ENCODE assay signal across 2 cellular contexts in the genomic region with DNA sequence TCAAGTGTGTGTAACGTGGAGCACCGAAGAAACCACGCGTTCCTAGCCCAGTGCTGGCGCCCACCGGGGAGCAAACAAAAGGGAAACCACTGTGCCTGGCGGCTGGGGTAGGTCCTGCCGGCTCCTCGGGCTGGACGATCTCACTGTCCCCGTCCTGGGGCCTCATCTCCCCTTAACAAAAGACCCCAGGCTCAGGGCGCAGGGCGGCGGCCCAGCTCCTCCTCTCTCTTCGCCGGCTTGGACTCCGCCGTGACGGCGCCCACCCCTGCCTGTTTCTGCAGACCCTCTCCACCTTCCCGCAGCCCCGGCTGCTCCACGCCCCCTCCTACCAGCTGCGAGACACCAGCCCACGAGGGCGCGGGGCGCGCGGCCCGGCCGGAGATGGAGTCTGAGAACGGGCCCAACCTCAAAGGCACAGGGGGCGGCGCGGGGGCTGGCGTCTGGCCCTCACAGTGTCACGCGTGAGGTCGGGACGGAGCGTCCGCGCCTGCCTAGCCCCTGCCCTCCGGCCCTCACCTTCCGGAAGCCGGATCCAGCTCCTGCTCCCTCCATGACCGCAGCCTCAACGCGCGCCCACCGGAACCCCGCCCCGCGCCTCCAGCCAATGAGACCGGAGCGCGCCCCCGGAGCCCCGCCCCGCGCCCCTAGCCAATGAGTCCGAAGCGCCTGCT.
TF ChIP-seq lines count a peak whose summit lies in the region.

A gene (minus strand): TSS at position 569 of the 671 bp plus-strand sequence. CDS start 17 bp downstream, at position 552.

TF ChIP-seq in K562, 482 proteins besides CTCF, POLR2A, EP300 and RAD21 (continued from another document and continues in another):
- TF ChIP-seq, protein P1, sequence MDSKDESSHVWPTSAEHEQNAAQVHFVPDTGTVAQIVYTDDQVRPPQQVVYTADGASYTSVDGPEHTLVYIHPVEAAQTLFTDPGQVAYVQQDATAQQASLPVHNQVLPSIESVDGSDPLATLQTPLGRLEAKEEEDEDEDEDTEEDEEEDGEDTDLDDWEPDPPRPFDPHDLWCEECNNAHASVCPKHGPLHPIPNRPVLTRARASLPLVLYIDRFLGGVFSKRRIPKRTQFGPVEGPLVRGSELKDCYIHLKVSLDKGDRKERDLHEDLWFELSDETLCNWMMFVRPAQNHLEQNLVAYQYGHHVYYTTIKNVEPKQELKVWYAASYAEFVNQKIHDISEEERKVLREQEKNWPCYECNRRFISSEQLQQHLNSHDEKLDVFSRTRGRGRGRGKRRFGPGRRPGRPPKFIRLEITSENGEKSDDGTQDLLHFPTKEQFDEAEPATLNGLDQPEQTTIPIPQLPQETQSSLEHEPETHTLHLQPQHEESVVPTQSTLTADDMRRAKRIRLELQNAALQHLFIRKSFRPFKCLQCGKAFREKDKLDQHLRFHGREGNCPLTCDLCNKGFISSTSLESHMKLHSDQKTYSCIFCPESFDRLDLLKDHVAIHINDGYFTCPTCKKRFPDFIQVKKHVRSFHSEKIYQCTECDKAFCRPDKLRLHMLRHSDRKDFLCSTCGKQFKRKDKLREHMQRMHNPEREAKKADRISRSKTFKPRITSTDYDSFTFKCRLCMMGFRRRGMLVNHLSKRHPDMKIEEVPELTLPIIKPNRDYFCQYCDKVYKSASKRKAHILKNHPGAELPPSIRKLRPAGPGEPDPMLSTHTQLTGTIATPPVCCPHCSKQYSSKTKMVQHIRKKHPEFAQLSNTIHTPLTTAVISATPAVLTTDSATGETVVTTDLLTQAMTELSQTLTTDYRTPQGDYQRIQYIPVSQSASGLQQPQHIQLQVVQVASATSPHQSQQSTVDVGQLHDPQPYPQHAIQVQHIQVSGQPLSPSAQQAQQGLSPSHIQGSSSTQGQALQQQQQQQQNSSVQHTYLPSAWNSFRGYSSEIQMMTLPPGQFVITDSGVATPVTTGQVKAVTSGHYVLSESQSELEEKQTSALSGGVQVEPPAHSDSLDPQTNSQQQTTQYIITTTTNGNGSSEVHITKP (IDR thresholded peaks at IDR 0.05; ENCODE audit: partially characterized antibody) = peak; percentile 80
- TF ChIP-seq ETV1 (tag; conservative IDR thresholded peaks at IDR 0.05; ENCODE audit: low read depth) (peak; percentile 82), POLR2G (IDR thresholded peaks at IDR 0.05; ENCODE audit: low read depth, low read length) (peak; percentile 89)
- TF ChIP-seq, protein P2, sequence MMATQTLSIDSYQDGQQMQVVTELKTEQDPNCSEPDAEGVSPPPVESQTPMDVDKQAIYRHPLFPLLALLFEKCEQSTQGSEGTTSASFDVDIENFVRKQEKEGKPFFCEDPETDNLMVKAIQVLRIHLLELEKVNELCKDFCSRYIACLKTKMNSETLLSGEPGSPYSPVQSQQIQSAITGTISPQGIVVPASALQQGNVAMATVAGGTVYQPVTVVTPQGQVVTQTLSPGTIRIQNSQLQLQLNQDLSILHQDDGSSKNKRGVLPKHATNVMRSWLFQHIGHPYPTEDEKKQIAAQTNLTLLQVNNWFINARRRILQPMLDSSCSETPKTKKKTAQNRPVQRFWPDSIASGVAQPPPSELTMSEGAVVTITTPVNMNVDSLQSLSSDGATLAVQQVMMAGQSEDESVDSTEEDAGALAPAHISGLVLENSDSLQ (IDR thresholded peaks at IDR 0.05) = no peak
- TF ChIP-seq, protein P3, sequence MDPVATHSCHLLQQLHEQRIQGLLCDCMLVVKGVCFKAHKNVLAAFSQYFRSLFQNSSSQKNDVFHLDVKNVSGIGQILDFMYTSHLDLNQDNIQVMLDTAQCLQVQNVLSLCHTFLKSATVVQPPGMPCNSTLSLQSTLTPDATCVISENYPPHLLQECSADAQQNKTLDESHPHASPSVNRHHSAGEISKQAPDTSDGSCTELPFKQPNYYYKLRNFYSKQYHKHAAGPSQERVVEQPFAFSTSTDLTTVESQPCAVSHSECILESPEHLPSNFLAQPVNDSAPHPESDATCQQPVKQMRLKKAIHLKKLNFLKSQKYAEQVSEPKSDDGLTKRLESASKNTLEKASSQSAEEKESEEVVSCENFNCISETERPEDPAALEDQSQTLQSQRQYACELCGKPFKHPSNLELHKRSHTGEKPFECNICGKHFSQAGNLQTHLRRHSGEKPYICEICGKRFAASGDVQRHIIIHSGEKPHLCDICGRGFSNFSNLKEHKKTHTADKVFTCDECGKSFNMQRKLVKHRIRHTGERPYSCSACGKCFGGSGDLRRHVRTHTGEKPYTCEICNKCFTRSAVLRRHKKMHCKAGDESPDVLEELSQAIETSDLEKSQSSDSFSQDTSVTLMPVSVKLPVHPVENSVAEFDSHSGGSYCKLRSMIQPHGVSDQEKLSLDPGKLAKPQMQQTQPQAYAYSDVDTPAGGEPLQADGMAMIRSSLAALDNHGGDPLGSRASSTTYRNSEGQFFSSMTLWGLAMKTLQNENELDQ (CRISPR knock-in tag; IDR thresholded peaks at IDR 0.05; ENCODE audit: borderline replicate concordance) = 0 out of 2 replicates have a peak, but pooled peaks have one; percentile 31
- TF ChIP-seq, protein P4, sequence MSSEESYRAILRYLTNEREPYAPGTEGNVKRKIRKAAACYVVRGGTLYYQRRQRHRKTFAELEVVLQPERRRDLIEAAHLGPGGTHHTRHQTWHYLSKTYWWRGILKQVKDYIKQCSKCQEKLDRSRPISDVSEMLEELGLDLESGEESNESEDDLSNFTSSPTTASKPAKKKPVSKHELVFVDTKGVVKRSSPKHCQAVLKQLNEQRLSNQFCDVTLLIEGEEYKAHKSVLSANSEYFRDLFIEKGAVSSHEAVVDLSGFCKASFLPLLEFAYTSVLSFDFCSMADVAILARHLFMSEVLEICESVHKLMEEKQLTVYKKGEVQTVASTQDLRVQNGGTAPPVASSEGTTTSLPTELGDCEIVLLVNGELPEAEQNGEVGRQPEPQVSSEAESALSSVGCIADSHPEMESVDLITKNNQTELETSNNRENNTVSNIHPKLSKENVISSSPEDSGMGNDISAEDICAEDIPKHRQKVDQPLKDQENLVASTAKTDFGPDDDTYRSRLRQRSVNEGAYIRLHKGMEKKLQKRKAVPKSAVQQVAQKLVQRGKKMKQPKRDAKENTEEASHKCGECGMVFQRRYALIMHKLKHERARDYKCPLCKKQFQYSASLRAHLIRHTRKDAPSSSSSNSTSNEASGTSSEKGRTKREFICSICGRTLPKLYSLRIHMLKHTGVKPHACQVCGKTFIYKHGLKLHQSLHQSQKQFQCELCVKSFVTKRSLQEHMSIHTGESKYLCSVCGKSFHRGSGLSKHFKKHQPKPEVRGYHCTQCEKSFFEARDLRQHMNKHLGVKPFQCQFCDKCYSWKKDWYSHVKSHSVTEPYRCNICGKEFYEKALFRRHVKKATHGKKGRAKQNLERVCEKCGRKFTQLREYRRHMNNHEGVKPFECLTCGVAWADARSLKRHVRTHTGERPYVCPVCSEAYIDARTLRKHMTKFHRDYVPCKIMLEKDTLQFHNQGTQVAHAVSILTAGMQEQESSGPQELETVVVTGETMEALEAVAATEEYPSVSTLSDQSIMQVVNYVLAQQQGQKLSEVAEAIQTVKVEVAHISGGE (CRISPR knock-in tag; IDR thresholded peaks at IDR 0.05) = peak in 1 of 3 experiments; percentile 52; a peak in 1 of 6 replicates

TF ChIP-seq in HepG2, 621 proteins besides CTCF, POLR2A, EP300 and RAD21 (continued from another document and continues in another):
- TF ChIP-seq, protein P5, sequence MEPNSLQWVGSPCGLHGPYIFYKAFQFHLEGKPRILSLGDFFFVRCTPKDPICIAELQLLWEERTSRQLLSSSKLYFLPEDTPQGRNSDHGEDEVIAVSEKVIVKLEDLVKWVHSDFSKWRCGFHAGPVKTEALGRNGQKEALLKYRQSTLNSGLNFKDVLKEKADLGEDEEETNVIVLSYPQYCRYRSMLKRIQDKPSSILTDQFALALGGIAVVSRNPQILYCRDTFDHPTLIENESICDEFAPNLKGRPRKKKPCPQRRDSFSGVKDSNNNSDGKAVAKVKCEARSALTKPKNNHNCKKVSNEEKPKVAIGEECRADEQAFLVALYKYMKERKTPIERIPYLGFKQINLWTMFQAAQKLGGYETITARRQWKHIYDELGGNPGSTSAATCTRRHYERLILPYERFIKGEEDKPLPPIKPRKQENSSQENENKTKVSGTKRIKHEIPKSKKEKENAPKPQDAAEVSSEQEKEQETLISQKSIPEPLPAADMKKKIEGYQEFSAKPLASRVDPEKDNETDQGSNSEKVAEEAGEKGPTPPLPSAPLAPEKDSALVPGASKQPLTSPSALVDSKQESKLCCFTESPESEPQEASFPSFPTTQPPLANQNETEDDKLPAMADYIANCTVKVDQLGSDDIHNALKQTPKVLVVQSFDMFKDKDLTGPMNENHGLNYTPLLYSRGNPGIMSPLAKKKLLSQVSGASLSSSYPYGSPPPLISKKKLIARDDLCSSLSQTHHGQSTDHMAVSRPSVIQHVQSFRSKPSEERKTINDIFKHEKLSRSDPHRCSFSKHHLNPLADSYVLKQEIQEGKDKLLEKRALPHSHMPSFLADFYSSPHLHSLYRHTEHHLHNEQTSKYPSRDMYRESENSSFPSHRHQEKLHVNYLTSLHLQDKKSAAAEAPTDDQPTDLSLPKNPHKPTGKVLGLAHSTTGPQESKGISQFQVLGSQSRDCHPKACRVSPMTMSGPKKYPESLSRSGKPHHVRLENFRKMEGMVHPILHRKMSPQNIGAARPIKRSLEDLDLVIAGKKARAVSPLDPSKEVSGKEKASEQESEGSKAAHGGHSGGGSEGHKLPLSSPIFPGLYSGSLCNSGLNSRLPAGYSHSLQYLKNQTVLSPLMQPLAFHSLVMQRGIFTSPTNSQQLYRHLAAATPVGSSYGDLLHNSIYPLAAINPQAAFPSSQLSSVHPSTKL (CRISPR knock-in tag; IDR thresholded peaks at IDR 0.05) = no peak
- TF ChIP-seq, protein P6, sequence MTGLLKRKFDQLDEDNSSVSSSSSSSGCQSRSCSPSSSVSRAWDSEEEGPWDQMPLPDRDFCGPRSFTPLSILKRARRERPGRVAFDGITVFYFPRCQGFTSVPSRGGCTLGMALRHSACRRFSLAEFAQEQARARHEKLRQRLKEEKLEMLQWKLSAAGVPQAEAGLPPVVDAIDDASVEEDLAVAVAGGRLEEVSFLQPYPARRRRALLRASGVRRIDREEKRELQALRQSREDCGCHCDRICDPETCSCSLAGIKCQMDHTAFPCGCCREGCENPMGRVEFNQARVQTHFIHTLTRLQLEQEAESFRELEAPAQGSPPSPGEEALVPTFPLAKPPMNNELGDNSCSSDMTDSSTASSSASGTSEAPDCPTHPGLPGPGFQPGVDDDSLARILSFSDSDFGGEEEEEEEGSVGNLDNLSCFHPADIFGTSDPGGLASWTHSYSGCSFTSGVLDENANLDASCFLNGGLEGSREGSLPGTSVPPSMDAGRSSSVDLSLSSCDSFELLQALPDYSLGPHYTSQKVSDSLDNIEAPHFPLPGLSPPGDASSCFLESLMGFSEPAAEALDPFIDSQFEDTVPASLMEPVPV (CRISPR knock-in tag; IDR thresholded peaks at IDR 0.05) = peak; percentile 89
- no peak; the same call in 1 of the 2 replicates for TF ChIP-seq ZNF383 (CRISPR knock-in tag; IDR thresholded peaks at IDR 0.05; ENCODE audit: borderline replicate concordance)
- no peak for TF ChIP-seq ZNF614 (CRISPR knock-in tag; IDR thresholded peaks at IDR 0.05; ENCODE audit: borderline replicate concordance)
- TF ChIP-seq ZNF558 (CRISPR knock-in tag; IDR thresholded peaks at IDR 0.05; ENCODE audit: borderline replicate concordance) = no peak; the same call in 1 of the 2 replicates
- no peak for TF ChIP-seq FIP1L1 (IDR thresholded peaks at IDR 0.05; ENCODE audit: borderline replicate concordance, insufficient read depth, low read depth, low read length)
- no peak for TF ChIP-seq ZNF83 (CRISPR knock-in tag; IDR thresholded peaks at IDR 0.05; ENCODE audit: borderline replicate concordance)
- no peak for TF ChIP-seq HOXA9 (CRISPR knock-in tag; IDR thresholded peaks at IDR 0.05; ENCODE audit: borderline replicate concordance)
- TF ChIP-seq ERF (CRISPR knock-in tag; IDR thresholded peaks at IDR 0.05) = no peak
- TF ChIP-seq, protein P7, sequence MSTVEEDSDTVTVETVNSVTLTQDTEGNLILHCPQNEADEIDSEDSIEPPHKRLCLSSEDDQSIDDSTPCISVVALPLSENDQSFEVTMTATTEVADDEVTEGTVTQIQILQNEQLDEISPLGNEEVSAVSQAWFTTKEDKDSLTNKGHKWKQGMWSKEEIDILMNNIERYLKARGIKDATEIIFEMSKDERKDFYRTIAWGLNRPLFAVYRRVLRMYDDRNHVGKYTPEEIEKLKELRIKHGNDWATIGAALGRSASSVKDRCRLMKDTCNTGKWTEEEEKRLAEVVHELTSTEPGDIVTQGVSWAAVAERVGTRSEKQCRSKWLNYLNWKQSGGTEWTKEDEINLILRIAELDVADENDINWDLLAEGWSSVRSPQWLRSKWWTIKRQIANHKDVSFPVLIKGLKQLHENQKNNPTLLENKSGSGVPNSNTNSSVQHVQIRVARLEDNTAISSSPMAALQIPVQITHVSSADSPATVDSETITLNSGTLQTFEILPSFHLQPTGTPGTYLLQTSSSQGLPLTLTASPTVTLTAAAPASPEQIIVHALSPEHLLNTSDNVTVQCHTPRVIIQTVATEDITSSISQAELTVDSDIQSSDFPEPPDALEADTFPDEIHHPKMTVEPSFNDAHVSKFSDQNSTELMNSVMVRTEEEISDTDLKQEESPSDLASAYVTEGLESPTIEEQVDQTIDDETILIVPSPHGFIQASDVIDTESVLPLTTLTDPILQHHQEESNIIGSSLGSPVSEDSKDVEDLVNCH (CRISPR knock-in tag; IDR thresholded peaks at IDR 0.05) = no peak
- TF ChIP-seq, protein P8, sequence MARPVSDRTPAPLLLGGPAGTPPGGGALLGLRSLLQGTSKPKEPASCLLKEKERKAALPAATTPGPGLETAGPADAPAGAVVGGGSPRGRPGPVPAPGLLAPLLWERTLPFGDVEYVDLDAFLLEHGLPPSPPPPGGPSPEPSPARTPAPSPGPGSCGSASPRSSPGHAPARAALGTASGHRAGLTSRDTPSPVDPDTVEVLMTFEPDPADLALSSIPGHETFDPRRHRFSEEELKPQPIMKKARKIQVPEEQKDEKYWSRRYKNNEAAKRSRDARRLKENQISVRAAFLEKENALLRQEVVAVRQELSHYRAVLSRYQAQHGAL (CRISPR knock-in tag; IDR thresholded peaks at IDR 0.05; ENCODE audit: not compliant biosample characterization) = peak; percentile 32
- TF ChIP-seq RARA (CRISPR knock-in tag; IDR thresholded peaks at IDR 0.05) = peak; percentile 64
- no peak for TF ChIP-seq NR2F6 (IDR thresholded peaks at IDR 0.05)
- TF ChIP-seq NR2F6 (CRISPR knock-in tag; IDR thresholded peaks at IDR 0.05) = peak; percentile 51; the same call in 1 of the 2 replicates
